8 cellular contexts compared by ENCODE assay signal in genomic region chr19:48994035-48994386, GRCh38. TPM values are rescaled to one million over a fixed set of nuclear protein-coding genes. Genes with fewer than 3 reads are reported as not detected.
A peak's percentile ranks its signal among the peaks of the same experiment; 100 is the strongest.
DNase-seq lines count a peak whose midpoint lies in the region; ATAC-seq, FAIRE-seq and TF ChIP-seq lines count a peak whose summit lies in the region.

No MANE protein-coding gene starts in this region.

- peaks cover 10% of the 10 kb centered on the region for H3K36me3 Mint-ChIP-seq in activated naive CD4-positive, alpha-beta T cell treated with anti-CD3 and anti-CD28 coated beads, Interleukin-2, amount 50 U/mL, for 24 hours

- in situ Hi-C loops in GM12878 (cut with MboI), result no loop called here

- peak overlapping the region; percentile 98 for H3K27ac Mint-ChIP-seq in activated naive CD4-positive, alpha-beta T cell treated with anti-CD3 and anti-CD28 coated beads, Interleukin-2, amount 50 U/mL, for 24 hours

- peak overlapping the region; percentile 86 for H2AFZ ChIP-seq in GM12878 (ENCODE audit: control insufficient read depth, low read depth, low read length)

- no peak for TF ChIP-seq RAD21 in GM12878 (IDR thresholded peaks at IDR 0.05; ENCODE audit: insufficient read depth, low read depth, low read length)

- ATAC-seq in GM12878 (no peak), lung (ENCODE audit: insufficient read depth, low FRiP score) (no peak), upper lobe of left lung (ENCODE audit: low FRiP score in 2 of 2) (no peak)

- H3K4me3 ChIP-seq in GM12878 (peak overlapping the region; percentile 74), lung (peak overlapping the region; percentile 63), upper lobe of left lung (peak overlapping the region; percentile 33 to 84 (median 56))

- H3K9me3 ChIP-seq in GM12878 (replicated peaks; ENCODE audit: control insufficient read depth, insufficient read depth, low read length), result no peaks in the 10 kb centered on the region
- no peaks in the 10 kb centered on the region for H3K9me3 ChIP-seq in lung (ENCODE audit: control insufficient read depth in 2 of 2, insufficient read depth in 1 of 2, low read length in 1 of 2)
- no peaks in the 10 kb centered on the region for H3K9me3 ChIP-seq in upper lobe of left lung

- no peaks in the 10 kb centered on the region for H3K9me3 Mint-ChIP-seq in activated naive CD4-positive, alpha-beta T cell treated with anti-CD3 and anti-CD28 coated beads, Interleukin-2, amount 50 U/mL, for 24 hours

- H3K27ac ChIP-seq in GM12878 (ENCODE audit: control insufficient read depth, insufficient read depth) (peak overlapping the region; percentile 73), lung (ENCODE audit: low read depth in 1 of 2, low read length in 1 of 2) (peak overlapping the region; percentile 27 to 85), upper lobe of left lung (peak overlapping the region; percentile 84 to 98 (median 95))

- H3K27me3 Mint-ChIP-seq in activated naive CD4-positive, alpha-beta T cell treated with anti-CD3 and anti-CD28 coated beads, Interleukin-2, amount 50 U/mL, for 24 hours, result no peaks in the 10 kb centered on the region

- TF ChIP-seq POLR2A in GM12878 (IDR thresholded peaks at IDR 0.05; ENCODE audit: low read depth, low read length) (no peak), upper lobe of left lung (IDR thresholded peaks at IDR 0.05) (no peak)

- peak overlapping the region; percentile 46 for H3K4me2 ChIP-seq in GM12878 (ENCODE audit: control insufficient read depth, insufficient read depth)

- intact Hi-C loops in GM12878 (cut with micrococcal nuclease; ENCODE audit: unreplicated experiment), result no loop called here

- TF ChIP-seq CTCF in GM12878 (IDR thresholded peaks at IDR 0.05 in 2 of 3, conservative IDR thresholded peaks at IDR 0.05 in 1 of 3; ENCODE audit: control insufficient read depth in 2 of 3, extremely low read depth in 1 of 3, insufficient read depth in 1 of 3, low read depth in 3 of 3, low read length in 3 of 3) (no peak), lung (IDR thresholded peaks at IDR 0.05; ENCODE audit: control extremely low read depth, extremely low read depth) (no peak), upper lobe of left lung (IDR thresholded peaks at IDR 0.05) (no peak)

- TF ChIP-seq EP300 in GM12878 (IDR thresholded peaks at IDR 0.05; ENCODE audit: borderline replicate concordance in 1 of 2, control insufficient read depth in 1 of 2, low read depth in 2 of 2, low read length in 2 of 2) (no peak), upper lobe of left lung (IDR thresholded peaks at IDR 0.05) (no peak)

- no peaks in the 10 kb centered on the region for H4K20me1 ChIP-seq in GM12878 (ENCODE audit: control insufficient read depth, insufficient read depth)

- peak overlapping the region; percentile 90 for H3K9ac ChIP-seq in GM12878 (ENCODE audit: control insufficient read depth, insufficient read depth, low read length)

- peaks cover 53% of the 10 kb centered on the region for H3K79me2 ChIP-seq in GM12878 (ENCODE audit: control insufficient read depth, insufficient read depth, low read length)

- RAD21 ChIA-PET in GM12878 (lab: Charles Lee; ENCODE audit: unreplicated experiment), result interaction anchor here (1.0 to 2.4 kb wide), 18 partner anchors 15 to 646 kb away, joined by 3 to 17 read pairs (median 6); partner anchors contain the start of genes BCAT2, CGB2, FTL and HSD17B14

- POLR2A ChIA-PET in GM12878 (lab: Charles Lee), result interaction anchor here (0.5 to 3.6 kb wide), 23 partner anchors 11 to 1467 kb away, joined by 3 to 41 read pairs (median 4); partner anchors contain the start of genes BAX, CD37, FTL and PPP1R15A

- no peaks in the 10 kb centered on the region for H3K27me3 ChIP-seq in GM12878 (replicated peaks in 1 of 2; ENCODE audit: control insufficient read depth in 2 of 2, insufficient read depth in 2 of 2, low read length in 1 of 2)
- H3K27me3 ChIP-seq in lung (ENCODE audit: control insufficient read depth, insufficient read depth), result no peaks in the 10 kb centered on the region
- H3K27me3 ChIP-seq in upper lobe of left lung, result no peaks in the 10 kb centered on the region

- H3K36me3 ChIP-seq in GM12878 (ENCODE audit: control insufficient read depth in 2 of 2, insufficient read depth in 2 of 2, low read length in 1 of 2), result peaks cover 0 to 2% of the 10 kb centered on the region in 2 experiments; a peak in 3 of 4 replicates
- H3K36me3 ChIP-seq in lung (ENCODE audit: control insufficient read depth in 2 of 2, insufficient read depth in 2 of 2, low read length in 2 of 2), result peaks cover 0 to 2% of the 10 kb centered on the region in 2 donors
- H3K36me3 ChIP-seq in upper lobe of left lung, result peaks cover 0 to 18% (median 6%) of the 10 kb centered on the region in 4 donors

- no peak for FAIRE-seq in GM12878 (lab: Jason Lieb, UNC)

- H3K4me1 Mint-ChIP-seq in activated naive CD4-positive, alpha-beta T cell treated with anti-CD3 and anti-CD28 coated beads, Interleukin-2, amount 50 U/mL, for 24 hours, result peaks cover 46% of the 10 kb centered on the region

- TSS peak; percentile 78 for BruUV-seq in GM12878 (replicated peaks; lab: Mats Ljungman, UMichigan)

- CTCF ChIA-PET in GM12878 (lab: Yijun Ruan, JAX), result interaction anchor here (0.8 to 4.0 kb wide), 29 partner anchors 8 to 372 kb away, joined by 3 to 55 read pairs (median 6); partner anchors contain the start of genes CA11, CGB2, HSD17B14 and LHB

- 2% methylated on average over 12 of the region's 13 CpGs for WGBS in GM12878 (ENCODE audit: insufficient coverage, insufficient replicate concordance, low lambda C conversion rate, missing lambda C conversion rate)
- 2% methylated on average over 13 of the region's 13 CpGs for WGBS in lung, 2 donors
- 0% methylated on average over 5 to 13 of the region's 13 CpGs for whole genome bisulfite sequencing in upper lobe of left lung, 2 donors

- SMC1A ChIA-PET in GM12878 (lab: Charles Lee; ENCODE audit: uncharacterized antibody, unreplicated experiment), result interaction anchor here (0.7 to 1.9 kb wide), 10 partner anchors 14 to 348 kb away, joined by 3 to 11 read pairs (median 5); partner anchors contain the start of genes CA11 and FTL

- H3K4me1 ChIP-seq in GM12878 (ENCODE audit: control insufficient read depth, insufficient read depth, low read length) (peaks cover 3% of the 10 kb centered on the region), lung (ENCODE audit: control insufficient read depth in 2 of 2, insufficient read depth in 2 of 2, low read length in 2 of 2) (peaks cover 8 to 14% of the 10 kb centered on the region in 2 donors), upper lobe of left lung (peaks cover 24 to 43% (median 34%) of the 10 kb centered on the region in 4 donors)

- peak overlapping the region; percentile 98 for H3K4me3 Mint-ChIP-seq in activated naive CD4-positive, alpha-beta T cell treated with anti-CD3 and anti-CD28 coated beads, Interleukin-2, amount 50 U/mL, for 24 hours

- DNase-seq in activated naive CD4-positive, alpha-beta T cell (lab: John Stamatoyannopoulos, UW), result no peak
- DNase-seq in GM12878 (ENCODE audit: low read depth, low spot score), result no peak
- DNase-seq in lung (ENCODE audit: low spot score), result no peak
- no peak for DNase-seq in upper lobe of left lung
- no peak for DNase-seq in stimulated activated naive CD4-positive, alpha-beta T cell (lab: John Stamatoyannopoulos, UW)
- no peak for DNase-seq in SIG-M5 treated with dmso at 0.1 percent for 504 hours (lab: John Stamatoyannopoulos, UW; ENCODE audit: unreplicated experiment)
- no peak for DNase-seq in NOMO-1 treated with DMSO at 0.1 percent for 48 hours (lab: John Stamatoyannopoulos, UW; ENCODE audit: unreplicated experiment)

RNA-seq across cellular contexts. Expression of gene RUVBL2, which starts 0.3 kb away (rescaled TPM):
- 60.9 and 67.9 TPM in 2 replicates for total RNA-seq in GM12878 (2013; cell fraction: nucleolus; rRNA removed)
- 195 and 202 TPM in 2 replicates for total RNA-seq in GM12878 (2014; rRNA removed)
- total RNA-seq in GM12878 (2014; rRNA removed; fragmentation: Illumina TruSeq; extraction: Trizol), result 80.3 and 97.0 TPM in 2 replicates
- total RNA-seq in GM12878 (2021), result 134 and 142 TPM in 2 replicates
- polyA plus RNA-seq in GM12878 (2011; ENCODE audit: low read depth), result 38.4 TPM
- 58.7 and 117 TPM in 2 replicates for polyA plus RNA-seq in GM12878 (2011; rRNA removed)
- 182 and 281 TPM in 2 replicates for polyA plus RNA-seq in GM12878 (2011; cell fraction: cytosol; rRNA removed)
- polyA plus RNA-seq in GM12878 (2011; cell fraction: nucleus; rRNA removed), result 206 and 275 TPM in 2 replicates
- polyA plus RNA-seq in GM12878 (2012), result 88.4 and 111 TPM in 2 replicates
- polyA plus RNA-seq in GM12878 (2014; fragmentation: Illumina TruSeq; extraction: Trizol), result 11.8 and 53.8 TPM in 2 replicates
- polyA plus RNA-seq in GM12878 (2014; fragmentation: Nextera tagmentation; extraction: Ambion mirVana), result 10 to 100 TPM; 33.8 to 70.6 TPM
- 142 and 166 TPM in 2 replicates for polyA plus RNA-seq in GM12878 (2014; rRNA removed)
- polyA plus RNA-seq in GM12878 (2016; fragmentation: Nextera tagmentation; extraction: Ambion mirVana), result 100 to 1,000 TPM; 214 to 224 TPM
- polyA minus RNA-seq in GM12878 (2011; rRNA and poly(A)+ RNA removed), result 125 and 207 TPM in 2 replicates
- polyA minus RNA-seq in GM12878 (2011; cell fraction: cytosol; rRNA and poly(A)+ RNA removed), result 59.3 and 70.5 TPM in 2 replicates
- 47.3 and 83.5 TPM in 2 replicates for polyA minus RNA-seq in GM12878 (2011; cell fraction: nucleus; rRNA and poly(A)+ RNA removed)
- 100 to 1,000 TPM in 1 of 2 donors, 10 to 100 TPM in 1; 85.6 to 108 TPM for total RNA-seq in lung
- polyA plus RNA-seq in lung, result 100 to 1,000 TPM in 1 of 2 donors, 10 to 100 TPM in 1; 80.7 to 112 TPM
- 100 to 1,000 TPM in 2 of 6 donors, 10 to 100 TPM in 4; 45.7 to 105 (median 70.6) TPM for total RNA-seq in upper lobe of left lung

RNA-seq across cellular contexts. Expression of gene GYS1, which starts 0.9 kb away (rescaled TPM):
- total RNA-seq in GM12878 (2013; cell fraction: nucleolus; rRNA removed), result 77.6 and 83.1 TPM in 2 replicates
- total RNA-seq in GM12878 (2014; rRNA removed) (35.4 and 39.5 TPM in 2 replicates), GM12878 (2014; rRNA removed; fragmentation: Illumina TruSeq; extraction: Trizol) (20.2 and 21.5 TPM in 2 replicates), GM12878 (2021) (37.3 and 40.2 TPM in 2 replicates), lung (10 to 100 TPM; 34.1 to 49.7 TPM), upper lobe of left lung (10 to 100 TPM; 26.4 to 79.6 (median 35.6) TPM)
- 30.6 TPM for polyA plus RNA-seq in GM12878 (2011; ENCODE audit: low read depth)
- polyA plus RNA-seq in GM12878 (2011; rRNA removed) (36.0 and 62.0 TPM in 2 replicates), GM12878 (2014; fragmentation: Illumina TruSeq; extraction: Trizol) (40.6 and 44.3 TPM in 2 replicates), GM12878 (2014; fragmentation: Nextera tagmentation; extraction: Ambion mirVana) (1 to 10 TPM; 3.7 to 5.8 TPM), GM12878 (2014; rRNA removed) (42.2 and 45.5 TPM in 2 replicates), GM12878 (2016; fragmentation: Nextera tagmentation; extraction: Ambion mirVana) (10 to 100 TPM; 37.3 to 40.6 TPM), lung (10 to 100 TPM; 22.7 to 29.7 TPM)
- 72.2 and 76.1 TPM in 2 replicates for polyA plus RNA-seq in GM12878 (2011; cell fraction: cytosol; rRNA removed)
- 87.8 and 91.9 TPM in 2 replicates for polyA plus RNA-seq in GM12878 (2011; cell fraction: nucleus; rRNA removed)
- 49.4 and 54.4 TPM in 2 replicates for polyA plus RNA-seq in GM12878 (2012)
- 56.8 and 118 TPM in 2 replicates for polyA minus RNA-seq in GM12878 (2011; rRNA and poly(A)+ RNA removed)
- 23.9 and 29.7 TPM in 2 replicates for polyA minus RNA-seq in GM12878 (2011; cell fraction: cytosol; rRNA and poly(A)+ RNA removed)
- 38.2 and 52.7 TPM in 2 replicates for polyA minus RNA-seq in GM12878 (2011; cell fraction: nucleus; rRNA and poly(A)+ RNA removed)

RNA-seq across cellular contexts. Expression of gene LHB, which starts 22.9 kb away (rescaled TPM):
- total RNA-seq in GM12878 (2013; cell fraction: nucleolus; rRNA removed), result not detected in 2 replicates
- 0.34 TPM in 1 of 2 replicates, not detected in the other for total RNA-seq in GM12878 (2014; rRNA removed)
- not detected in 2 replicates for total RNA-seq in GM12878 (2014; rRNA removed; fragmentation: Illumina TruSeq; extraction: Trizol)
- total RNA-seq in GM12878 (2021), result 0.46 TPM in 1 of 2 replicates, not detected in the other
- 1.7 TPM for polyA plus RNA-seq in GM12878 (2011; ENCODE audit: low read depth)
- polyA plus RNA-seq in GM12878 (2011; rRNA removed), result not detected in 2 replicates
- not detected in 2 replicates for polyA plus RNA-seq in GM12878 (2011; cell fraction: cytosol; rRNA removed)
- polyA plus RNA-seq in GM12878 (2011; cell fraction: nucleus; rRNA removed), result 0.97 and 1.1 TPM in 2 replicates
- 0.54 and 0.60 TPM in 2 replicates for polyA plus RNA-seq in GM12878 (2012)
- polyA plus RNA-seq in GM12878 (2014; fragmentation: Illumina TruSeq; extraction: Trizol), result not detected in 2 replicates
- polyA plus RNA-seq in GM12878 (2014; fragmentation: Nextera tagmentation; extraction: Ambion mirVana), result under 1 TPM in 1 of 2 experiments, not detected in 1; 0.20 TPM
- 0.28 TPM in 1 of 2 replicates, not detected in the other for polyA plus RNA-seq in GM12878 (2014; rRNA removed)
- under 1 TPM; 0.60 to 0.72 TPM for polyA plus RNA-seq in GM12878 (2016; fragmentation: Nextera tagmentation; extraction: Ambion mirVana)
- not detected in 2 replicates for polyA minus RNA-seq in GM12878 (2011; rRNA and poly(A)+ RNA removed)
- not detected in 2 replicates for polyA minus RNA-seq in GM12878 (2011; cell fraction: cytosol; rRNA and poly(A)+ RNA removed)
- polyA minus RNA-seq in GM12878 (2011; cell fraction: nucleus; rRNA and poly(A)+ RNA removed), result not detected in 2 replicates
- under 1 TPM in 1 of 2 donors, not detected in 1; 0.74 TPM for total RNA-seq in lung
- under 1 TPM; 0.32 to 0.67 TPM for polyA plus RNA-seq in lung
- under 1 TPM in 1 of 6 donors, not detected in 5; 0.77 TPM for total RNA-seq in upper lobe of left lung

RNA-seq across cellular contexts. Expression of gene FTL, which starts 28.9 kb away (rescaled TPM):
- 86.0 and 88.4 TPM in 2 replicates for total RNA-seq in GM12878 (2013; cell fraction: nucleolus; rRNA removed)
- total RNA-seq in GM12878 (2014; rRNA removed) (1,329 and 1,429 TPM in 2 replicates), GM12878 (2014; rRNA removed; fragmentation: Illumina TruSeq; extraction: Trizol) (1,207 and 1,334 TPM in 2 replicates), GM12878 (2021) (994 and 1,017 TPM in 2 replicates), lung (1,000 to 10,000 TPM; 2,880 to 6,540 TPM), upper lobe of left lung (over 10,000 TPM in 3 of 6 donors, 1,000 to 10,000 TPM in 3; 5,928 to 23,282 (median 11,982) TPM)
- polyA plus RNA-seq in GM12878 (2011; ENCODE audit: low read depth), result 1,181 TPM
- polyA plus RNA-seq in GM12878 (2011; rRNA removed) (148 and 364 TPM in 2 replicates), GM12878 (2014; fragmentation: Illumina TruSeq; extraction: Trizol) (1,187 and 1,762 TPM in 2 replicates), GM12878 (2014; fragmentation: Nextera tagmentation; extraction: Ambion mirVana) (1,000 to 10,000 TPM; 5,502 to 8,913 TPM), GM12878 (2014; rRNA removed) (1,363 and 1,437 TPM in 2 replicates), GM12878 (2016; fragmentation: Nextera tagmentation; extraction: Ambion mirVana) (1,000 to 10,000 TPM; 4,849 to 4,896 TPM), lung (over 10,000 TPM; 17,775 to 22,369 TPM)
- 1,075 and 1,106 TPM in 2 replicates for polyA plus RNA-seq in GM12878 (2011; cell fraction: cytosol; rRNA removed)
- 345 and 359 TPM in 2 replicates for polyA plus RNA-seq in GM12878 (2011; cell fraction: nucleus; rRNA removed)
- polyA plus RNA-seq in GM12878 (2012), result 1,628 and 2,313 TPM in 2 replicates
- 168 and 426 TPM in 2 replicates for polyA minus RNA-seq in GM12878 (2011; rRNA and poly(A)+ RNA removed)
- polyA minus RNA-seq in GM12878 (2011; cell fraction: cytosol; rRNA and poly(A)+ RNA removed), result 172 and 175 TPM in 2 replicates
- 67.8 and 78.5 TPM in 2 replicates for polyA minus RNA-seq in GM12878 (2011; cell fraction: nucleus; rRNA and poly(A)+ RNA removed)

RNA-seq across cellular contexts. Expression of gene CGB3, which starts 30.1 kb away (rescaled TPM):
- total RNA-seq in GM12878 (2013; cell fraction: nucleolus; rRNA removed), result not detected in 2 replicates
- total RNA-seq in GM12878 (2014; rRNA removed) (not detected in 2 replicates), GM12878 (2014; rRNA removed; fragmentation: Illumina TruSeq; extraction: Trizol) (not detected in 2 replicates), GM12878 (2021) (not detected in 2 replicates), lung (not detected), upper lobe of left lung (not detected)
- polyA plus RNA-seq in GM12878 (2011; ENCODE audit: low read depth), result not detected
- polyA plus RNA-seq in GM12878 (2011; rRNA removed) (not detected in 2 replicates), GM12878 (2014; fragmentation: Illumina TruSeq; extraction: Trizol) (not detected in 2 replicates), GM12878 (2014; fragmentation: Nextera tagmentation; extraction: Ambion mirVana) (not detected), GM12878 (2014; rRNA removed) (not detected in 2 replicates), GM12878 (2016; fragmentation: Nextera tagmentation; extraction: Ambion mirVana) (not detected), lung (not detected)
- polyA plus RNA-seq in GM12878 (2011; cell fraction: cytosol; rRNA removed), result not detected in 2 replicates
- polyA plus RNA-seq in GM12878 (2011; cell fraction: nucleus; rRNA removed), result not detected in 2 replicates
- not detected in 2 replicates for polyA plus RNA-seq in GM12878 (2012)
- not detected in 2 replicates for polyA minus RNA-seq in GM12878 (2011; rRNA and poly(A)+ RNA removed)
- polyA minus RNA-seq in GM12878 (2011; cell fraction: cytosol; rRNA and poly(A)+ RNA removed), result not detected in 2 replicates
- polyA minus RNA-seq in GM12878 (2011; cell fraction: nucleus; rRNA and poly(A)+ RNA removed), result not detected in 2 replicates
